8 cellular contexts compared by ENCODE assay signal in genomic region chr9:96327694-96328352, GRCh38. TPM values are rescaled to one million over a fixed set of nuclear protein-coding genes. Genes with fewer than 3 reads are reported as not detected.
A peak's percentile ranks its signal among the peaks of the same experiment; 100 is the strongest.
DNase-seq lines count a peak whose midpoint lies in the region; FAIRE-seq and TF ChIP-seq lines count a peak whose summit lies in the region.

No MANE protein-coding gene starts in this region.

- H3K4me3 ChIP-seq in liver (ENCODE audit: low read depth in 1 of 3, low read length in 3 of 3), result no peak overlapping the region

- 53% methylated on average over 1 of the region's 1 CpG for WGBS in liver

- H3K4me1 ChIP-seq in liver (ENCODE audit: control insufficient read depth in 4 of 4, insufficient read depth in 4 of 4, low read length in 3 of 4), result no peaks in the 10 kb centered on the region

- H3K27ac ChIP-seq in liver (ENCODE audit: low read depth in 1 of 2, low read length in 2 of 2), result peak overlapping the region in 1 of 2 donors; percentile 54

- H3K4me3 Mint-ChIP-seq in chondrocyte (ENCODE audit: unreplicated experiment), result no peak overlapping the region

- H3K4me1 Mint-ChIP-seq in chondrocyte (ENCODE audit: low read depth), result peaks cover 6% of the 10 kb centered on the region

- no peaks in the 10 kb centered on the region for H3K36me3 Mint-ChIP-seq in chondrocyte (ENCODE audit: low read depth)

- peak; percentile 4 to 24 for DNase-seq in SHP77 (lab: John Stamatoyannopoulos, UW)
- DNase-seq in SHP77 treated with DMSO at 0.1 percent for 48 hours (lab: John Stamatoyannopoulos, UW), result no peak
- DNase-seq in chondrocyte (ENCODE audit: low spot score), result no peak
- peak; percentile 45 for DNase-seq in stimulated activated CD8-positive, alpha-beta memory T cell treated with anti-CD3 and anti-CD28 coated beads, Interleukin-4, amount 100 ng/mL, for 48 hours
- DNase-seq in NK-92 treated with Interleukin-12 subunit alpha and Interleukin-12 subunit beta, amount 100 ng/mL, for 24 hours (lab: John Stamatoyannopoulos, UW), result no peak

- H3K9me3 ChIP-seq in liver (ENCODE audit: control insufficient read depth in 4 of 4, low read length in 3 of 4), result no peaks in the 10 kb centered on the region

- peak; percentile 32 for FAIRE-seq in TTC549 (lab: Jason Lieb, UNC)

- no peaks in the 10 kb centered on the region for H3K27me3 Mint-ChIP-seq in chondrocyte (ENCODE audit: low read depth)

- no peak overlapping the region for H3K9ac ChIP-seq in liver (ENCODE audit: low read depth in 1 of 2, low read length in 2 of 2)

- TF ChIP-seq CTCF in LNCAP (IDR thresholded peaks at IDR 0.05), result peak; percentile 79
- peak; percentile 87 for TF ChIP-seq CTCF in chondrocyte (IDR thresholded peaks at IDR 0.05)
- peak; percentile 93 for TF ChIP-seq CTCF in liver (IDR thresholded peaks at IDR 0.05; ENCODE audit: low read depth, low read length, missing input control)

- H3K27ac Mint-ChIP-seq in chondrocyte (ENCODE audit: unreplicated experiment), result no peak overlapping the region

- peak; percentile 86 to 90 for TF ChIP-seq RAD21 in liver (IDR thresholded peaks at IDR 0.05)

- H3K9me3 Mint-ChIP-seq in chondrocyte (ENCODE audit: low read depth), result no peaks in the 10 kb centered on the region

- peaks cover 1 to 15% (median 8%) of the 10 kb centered on the region in 4 donors for H3K36me3 ChIP-seq in liver (ENCODE audit: control insufficient read depth in 4 of 4, insufficient read depth in 3 of 4, low read depth in 1 of 4, low read length in 3 of 4)

- no peaks in the 10 kb centered on the region for H3K27me3 ChIP-seq in liver (ENCODE audit: control insufficient read depth in 4 of 4, insufficient read depth in 4 of 4, low read length in 3 of 4)

TF ChIP-seq in liver, 16 proteins besides CTCF, POLR2A, EP300 and RAD21:
- no peak for TF ChIP-seq EGR1 (IDR thresholded peaks at IDR 0.05; ENCODE audit: low read depth in 2 of 2)
- TF ChIP-seq FOXA1 (IDR thresholded peaks at IDR 0.05), result no peak
- no peak for TF ChIP-seq RXRA (IDR thresholded peaks at IDR 0.05)
- TF ChIP-seq GABPA (IDR thresholded peaks at IDR 0.05 in 1 of 2, conservative IDR thresholded peaks at IDR 0.05 in 1 of 2), result no peak
- no peak for TF ChIP-seq ATF3 (IDR thresholded peaks at IDR 0.05)
- no peak for TF ChIP-seq FOXA2 (IDR thresholded peaks at IDR 0.05)
- no peak for TF ChIP-seq TAF1 (conservative IDR thresholded peaks at IDR 0.05)
- TF ChIP-seq REST (IDR thresholded peaks at IDR 0.05), result no peak
- no peak for TF ChIP-seq NR2F2 (IDR thresholded peaks at IDR 0.05)
- TF ChIP-seq MAX (IDR thresholded peaks at IDR 0.05), result no peak
- TF ChIP-seq JUND (IDR thresholded peaks at IDR 0.05), result no peak
- TF ChIP-seq YY1 (IDR thresholded peaks at IDR 0.05), result no peak
- no peak for TF ChIP-seq HNF4G (IDR thresholded peaks at IDR 0.05)
- TF ChIP-seq HNF4A (conservative IDR thresholded peaks at IDR 0.05), result no peak
- no peak for TF ChIP-seq ZBTB33 (IDR thresholded peaks at IDR 0.05)
- no peak for TF ChIP-seq SP1 (IDR thresholded peaks at IDR 0.05)

RNA-seq across cellular contexts. Expression of gene HSD17B3, which starts 25.8 kb away (rescaled TPM):
- total RNA-seq in chondrocyte (not detected in 3 replicates), liver (1 to 10 TPM in 1 of 2 donors, under 1 TPM in 1; 0.75 to 1.1 TPM)
- polyA plus RNA-seq in liver, result 1 to 10 TPM in 1 of 2 donors, under 1 TPM in 1; 0.83 to 1.6 TPM

RNA-seq across cellular contexts. Expression of gene SLC35D2, which starts 55.7 kb away (rescaled TPM):
- total RNA-seq in chondrocyte (10.3 to 14.2 TPM (median 13.0 TPM) in 3 replicates), liver (10 to 100 TPM; 27.9 to 44.6 TPM)
- polyA plus RNA-seq in liver, result 10 to 100 TPM; 19.2 to 27.2 TPM

Comparison
In these comparisons a context has a peak if more than half of its experiments do, and no peak if none do; other contexts are left out.
1. DNase-seq: peak in SHP77 (2 of 2) and stimulated activated CD8-positive, alpha-beta memory T cell treated with anti-CD3 and anti-CD28 coated beads, Interleukin-4, amount 100 ng/mL, for 48 hours (single experiment); none in SHP77 treated with DMSO at 0.1 percent for 48 hours (single experiment), chondrocyte (single experiment) and NK-92 treated with Interleukin-12 subunit alpha and Interleukin-12 subunit beta, amount 100 ng/mL, for 24 hours (single experiment).
2. Peak in every context shown above with its lines, with median percentiles within 50 percentile points of each other: CTCF ChIP-seq.